21 cellular contexts compared by ENCODE assay signal in genomic region chr11:70233034-70233433, GRCh38. TPM values are rescaled to one million over a fixed set of nuclear protein-coding genes. Genes with fewer than 3 reads are reported as not detected.
A peak's percentile ranks its signal among the peaks of the same experiment; 100 is the strongest.
DNase-seq lines count a peak whose midpoint lies in the region; ATAC-seq and TF ChIP-seq lines count a peak whose summit lies in the region.
"Had no signal": no experiment of that assay in that cellular context is flagged by ENCODE, and none has a peak within 500 bp of the region (broad histone marks: within the 10 kb centered on the region; RNA-seq: fewer than 3 reads in every experiment).

No MANE protein-coding gene starts in this region.

- RAD21 ChIA-PET in HCT116 (lab: Charles Lee; ENCODE audit: low non-redundant PET in 1 of 2, low total read pairs in 2 of 2, uncharacterized antibody in 2 of 2, unreplicated experiment in 2 of 2): no interaction called here

- H3K27me3 ChIP-seq in HCT116 (ENCODE audit: insufficient read depth, low read length) (no peaks in the 10 kb centered on the region; the same call in 1 of the 2 replicates), Panc1 (ENCODE audit: control insufficient read depth, insufficient read depth, low read length) (no peaks in the 10 kb centered on the region), brain microvascular endothelial cell (replicated peaks) (no peaks in the 10 kb centered on the region), foreskin keratinocyte (peaks cover 38% of the 10 kb centered on the region)

- intact Hi-C loops in HCT116 (cut with micrococcal nuclease) (no loop called here), Panc1 (cut with micrococcal nuclease; ENCODE audit: unreplicated experiment) (no loop called here)

- POLR2A ChIA-PET in HCT116 (lab: Charles Lee): no interaction called here
- POLR2A ChIA-PET in Panc1 (lab: Charles Lee): no interaction called here

- H3K4me1 ChIP-seq in HCT116 (ENCODE audit: control insufficient read depth in 1 of 2, insufficient read depth in 2 of 2, low read length in 2 of 2) (peaks cover 18 to 41% of the 10 kb centered on the region in 2 experiments), Panc1 (ENCODE audit: control insufficient read depth, insufficient read depth, low read length) (peaks cover 13% of the 10 kb centered on the region), foreskin keratinocyte (peaks cover 4% of the 10 kb centered on the region)

- H4K20me1 ChIP-seq in HCT116 (ENCODE audit: insufficient read depth): no peaks in the 10 kb centered on the region

- H3K9me3 ChIP-seq in HCT116 (ENCODE audit: control insufficient read depth in 1 of 2, insufficient read depth in 1 of 2, low read depth in 1 of 2, low read length in 2 of 2): no peaks in the 10 kb centered on the region
- H3K9me3 ChIP-seq in Panc1 (ENCODE audit: control insufficient read depth, insufficient read depth, low read depth, low read length): no peaks in the 10 kb centered on the region; the same call in 1 of the 2 replicates

- peak; percentile 39; the same call in 1 of the 2 replicates for ATAC-seq in HCT116
- no peak for ATAC-seq in Panc1
- ATAC-seq in foreskin keratinocyte: no peak
- no peak for ATAC-seq in HG02678 (IDR thresholded peaks at IDR 0.05; ENCODE audit: unreplicated experiment)
- ATAC-seq in activated CD4-positive, CD25-positive, alpha-beta regulatory T cell treated with anti-CD3 and anti-CD28 coated beads, Interleukin-2, amount 50 U/mL, for 24 hours: no peak
- ATAC-seq in HG02884 (IDR thresholded peaks at IDR 0.05; ENCODE audit: unreplicated experiment): no peak

- TF ChIP-seq CTCF in HCT116 (IDR thresholded peaks at IDR 0.05 in 2 of 3, conservative IDR thresholded peaks at IDR 0.05 in 1 of 3; ENCODE audit: borderline replicate concordance in 1 of 3, insufficient read depth in 1 of 3, low read depth in 2 of 3, low read length in 2 of 3) (no peak), Panc1 (IDR thresholded peaks at IDR 0.05) (no peak), brain microvascular endothelial cell (IDR thresholded peaks at IDR 0.05; ENCODE audit: low read depth, low read length, missing control alignments) (no peak), foreskin keratinocyte (conservative IDR thresholded peaks at IDR 0.05) (no peak)

- no peak for TF ChIP-seq POLR2A in HCT116 (IDR thresholded peaks at IDR 0.05; ENCODE audit: borderline replicate concordance, extremely low read depth, insufficient read depth, insufficient read length)

- BruUV-seq in HCT116 (replicated peaks; lab: Mats Ljungman, UMichigan) (no TSS peak), Panc1 (replicated peaks; lab: Mats Ljungman, UMichigan) (no TSS peak)

- no peaks in the 10 kb centered on the region for H3K79me2 ChIP-seq in HCT116 (ENCODE audit: insufficient read depth, low read length)

- peak overlapping the region; percentile 29 for H3K9ac ChIP-seq in HCT116 (ENCODE audit: low read length)
- H3K9ac ChIP-seq: KMS-11 had no signal

- H3K9me2 ChIP-seq in HCT116 (ENCODE audit: insufficient read depth): no peaks in the 10 kb centered on the region

- H3K27ac ChIP-seq in HCT116 (ENCODE audit: low read depth, low read length) (peak overlapping the region; percentile 57; the same call in 1 of the 2 replicates), Panc1 (ENCODE audit: low read length) (peak overlapping the region; percentile 78), brain microvascular endothelial cell (peak overlapping the region; percentile 57), foreskin keratinocyte (peak overlapping the region; percentile 61)
- H3K27ac ChIP-seq: KMS-11, SK-N-MC had no signal

- in situ Hi-C loops in Panc1 (cut with HindIII; ENCODE audit: low pct_unique_long_range_greater_than_20kb, low sequenced_read_pairs): no loop called here
- in situ Hi-C loops in brain microvascular endothelial cell (cut with HindIII; ENCODE audit: low pct_ligation_motif_present, low sequenced_read_pairs): no loop called here

- H2AFZ ChIP-seq in HCT116 (ENCODE audit: low read depth, low read length, poor library complexity, severe bottlenecking): no peak overlapping the region

- H3K36me3 ChIP-seq in HCT116 (ENCODE audit: control insufficient read depth in 1 of 2, insufficient read depth in 2 of 2, low read length in 2 of 2) (no peaks in the 10 kb centered on the region), Panc1 (ENCODE audit: control insufficient read depth, insufficient read depth, low read length) (no peaks in the 10 kb centered on the region), brain microvascular endothelial cell (replicated peaks) (no peaks in the 10 kb centered on the region)

- DNase-seq in HCT116 (ENCODE audit: low read depth, low spot score): no peak
- no peak for DNase-seq in Panc1 (ENCODE audit: low read depth, low spot score)
- no peak for DNase-seq in brain microvascular endothelial cell
- DNase-seq in foreskin keratinocyte: no peak
- no peak for DNase-seq in NCI-H2107 (lab: John Stamatoyannopoulos, UW)
- DNase-seq: C1 segment of cervical spinal cord; CD4-positive, alpha-beta memory T cell; COR-L47; NCI-H1092; NCI-H1417 treated with DMSO at 0.1 percent for 48 hours; NCI-H187; NCI-H2081 treated with DMSO at 0.1 percent for 48 hours; NCI-H446; NCI-H524 treated with DMSO at 0.1 percent for 48 hours; NCI-H82; SHP77 treated with DMSO at 0.1 percent for 48 hours had no signal

- CTCF ChIA-PET in HCT116 (lab: Charles Lee) (no interaction called here), Panc1 (lab: Charles Lee) (interaction anchor here (0.9 kb wide), 1 partner anchor 19 kb away, joined by 3 read pairs; no protein-coding TSS in a partner anchor)

- no peak for TF ChIP-seq RAD21 in HCT116 (IDR thresholded peaks at IDR 0.05; ENCODE audit: low read depth)

- peak overlapping the region; percentile 74 for H3K4me2 ChIP-seq in HCT116 (ENCODE audit: low read length)
- H3K4me2 ChIP-seq: KMS-11 had no signal

- H3K4me3 ChIP-seq in HCT116 (replicated peaks in 1 of 2; ENCODE audit: low read depth in 1 of 2, low read length in 2 of 2): peak overlapping the region in 1 of 2 experiments; percentile 34; a peak in 2 of 4 replicates
- H3K4me3 ChIP-seq in Panc1 (ENCODE audit: low read depth in 2 of 2, low read length in 2 of 2): no peak overlapping the region
- H3K4me3 ChIP-seq in brain microvascular endothelial cell (ENCODE audit: low read depth, low read length): no peak overlapping the region
- H3K4me3 ChIP-seq: SK-N-MC had no signal

TF ChIP-seq in HCT116, 20 proteins besides CTCF, POLR2A, EP300 and RAD21:
- no peak for TF ChIP-seq CBX3 (IDR thresholded peaks at IDR 0.05; ENCODE audit: low read depth)
- TF ChIP-seq EZH2phosphoT487 (IDR thresholded peaks at IDR 0.05; ENCODE audit: borderline replicate concordance): no peak
- TF ChIP-seq, protein P1, sequence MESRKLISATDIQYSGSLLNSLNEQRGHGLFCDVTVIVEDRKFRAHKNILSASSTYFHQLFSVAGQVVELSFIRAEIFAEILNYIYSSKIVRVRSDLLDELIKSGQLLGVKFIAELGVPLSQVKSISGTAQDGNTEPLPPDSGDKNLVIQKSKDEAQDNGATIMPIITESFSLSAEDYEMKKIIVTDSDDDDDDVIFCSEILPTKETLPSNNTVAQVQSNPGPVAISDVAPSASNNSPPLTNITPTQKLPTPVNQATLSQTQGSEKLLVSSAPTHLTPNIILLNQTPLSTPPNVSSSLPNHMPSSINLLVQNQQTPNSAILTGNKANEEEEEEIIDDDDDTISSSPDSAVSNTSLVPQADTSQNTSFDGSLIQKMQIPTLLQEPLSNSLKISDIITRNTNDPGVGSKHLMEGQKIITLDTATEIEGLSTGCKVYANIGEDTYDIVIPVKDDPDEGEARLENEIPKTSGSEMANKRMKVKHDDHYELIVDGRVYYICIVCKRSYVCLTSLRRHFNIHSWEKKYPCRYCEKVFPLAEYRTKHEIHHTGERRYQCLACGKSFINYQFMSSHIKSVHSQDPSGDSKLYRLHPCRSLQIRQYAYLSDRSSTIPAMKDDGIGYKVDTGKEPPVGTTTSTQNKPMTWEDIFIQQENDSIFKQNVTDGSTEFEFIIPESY (IDR thresholded peaks at IDR 0.05; ENCODE audit: extremely low read depth, insufficient replicate concordance, low read length): no peak
- TF ChIP-seq CEBPB (IDR thresholded peaks at IDR 0.05; ENCODE audit: low read depth): no peak
- TF ChIP-seq POLR2AphosphoS5 (IDR thresholded peaks at IDR 0.05; ENCODE audit: low read depth, low read length): no peak
- TF ChIP-seq ELF1 (IDR thresholded peaks at IDR 0.05; ENCODE audit: borderline replicate concordance, low read depth): no peak

RNA-seq across cellular contexts. Expression of gene FADD, which starts 29.9 kb away (rescaled TPM):
- 26.7 TPM for total RNA-seq in HCT116 (2021; ENCODE audit: unreplicated experiment)
- 21.2 and 26.4 TPM in 2 replicates for polyA plus RNA-seq in HCT116 (2012)
- 47.3 TPM for total RNA-seq in Panc1 (2021; ENCODE audit: unreplicated experiment)
- polyA plus RNA-seq in Panc1 (2012; ENCODE audit: insufficient read length): 50.4 TPM
- total RNA-seq in foreskin keratinocyte: 46.6 and 48.7 TPM in 2 replicates
- polyA plus RNA-seq in foreskin keratinocyte: 47.7 and 52.2 TPM in 2 replicates

RNA-seq across cellular contexts. Expression of gene PPFIA1, which starts 37.5 kb away (rescaled TPM):
- total RNA-seq in HCT116 (2021; ENCODE audit: unreplicated experiment): 48.6 TPM
- 29.5 and 30.1 TPM in 2 replicates for polyA plus RNA-seq in HCT116 (2012)
- 101 TPM for total RNA-seq in Panc1 (2021; ENCODE audit: unreplicated experiment)
- 80.7 TPM for polyA plus RNA-seq in Panc1 (2012; ENCODE audit: insufficient read length)
- total RNA-seq in foreskin keratinocyte: 30.0 and 32.2 TPM in 2 replicates
- 11.9 and 14.3 TPM in 2 replicates for polyA plus RNA-seq in foreskin keratinocyte
